ENCODE assay signal across 1 cellular context in genomic region chr17:40618754-40619625, GRCh38.
TF ChIP-seq lines count a peak whose summit lies in the region.

No MANE protein-coding gene starts in this region.

TF ChIP-seq in HepG2, 621 proteins besides CTCF, POLR2A, EP300 and RAD21 (continued from another document and continues in another):
- TF ChIP-seq YEATS4 (CRISPR knock-in tag; IDR thresholded peaks at IDR 0.05; ENCODE audit: borderline replicate concordance): no peak
- no peak for TF ChIP-seq HMG20B (CRISPR knock-in tag; conservative IDR thresholded peaks at IDR 0.05)
- TF ChIP-seq ZBTB7A (CRISPR knock-in tag; IDR thresholded peaks at IDR 0.05): no peak
- TF ChIP-seq FOXO1 (CRISPR knock-in tag; IDR thresholded peaks at IDR 0.05): no peak
- no peak for TF ChIP-seq ZFX (CRISPR knock-in tag; IDR thresholded peaks at IDR 0.05; ENCODE audit: low read depth)
- 0 out of 2 replicates have a peak, but pooled peaks have one; percentile 25 for TF ChIP-seq PATZ1 (CRISPR knock-in tag; IDR thresholded peaks at IDR 0.05)
- TF ChIP-seq NR2F1 (CRISPR knock-in tag; IDR thresholded peaks at IDR 0.05): no peak
- no peak for TF ChIP-seq SMAD3 (CRISPR knock-in tag; IDR thresholded peaks at IDR 0.05)
- TF ChIP-seq ZNF34 (CRISPR knock-in tag; IDR thresholded peaks at IDR 0.05; ENCODE audit: borderline replicate concordance): no peak
- TF ChIP-seq E2F2 (CRISPR knock-in tag; IDR thresholded peaks at IDR 0.05; ENCODE audit: borderline replicate concordance): no peak
- no peak for TF ChIP-seq CCAR2 (optimal IDR thresholded peaks at IDR 0.05; ENCODE audit: low read depth, low read length)
- TF ChIP-seq ZNF484 (CRISPR knock-in tag; IDR thresholded peaks at IDR 0.05; ENCODE audit: borderline replicate concordance, low read depth): no peak
- no peak for TF ChIP-seq ZNF766 (CRISPR knock-in tag; IDR thresholded peaks at IDR 0.05; ENCODE audit: borderline replicate concordance)
- no peak for TF ChIP-seq CHCHD3 (CRISPR knock-in tag; IDR thresholded peaks at IDR 0.05)
- TF ChIP-seq ZMAT3 (CRISPR knock-in tag; conservative IDR thresholded peaks at IDR 0.05): no peak
- no peak for TF ChIP-seq BRD4 (CRISPR knock-in tag; IDR thresholded peaks at IDR 0.05)
- no peak for TF ChIP-seq ZNF782 (CRISPR knock-in tag; IDR thresholded peaks at IDR 0.05; ENCODE audit: borderline replicate concordance)
- no peak for TF ChIP-seq POGZ (CRISPR knock-in tag; IDR thresholded peaks at IDR 0.05)
- TF ChIP-seq SMARCE1 (IDR thresholded peaks at IDR 0.05; ENCODE audit: borderline replicate concordance): no peak
- TF ChIP-seq TARDBP (CRISPR knock-in tag; IDR thresholded peaks at IDR 0.05): peak; percentile 55; the same call in 1 of the 2 replicates
- TF ChIP-seq MAX (IDR thresholded peaks at IDR 0.05): 0 out of 2 replicates have a peak, but pooled peaks have one; percentile 11
- no peak for TF ChIP-seq PREB (CRISPR knock-in tag; IDR thresholded peaks at IDR 0.05)
- TF ChIP-seq ATF6 (CRISPR knock-in tag; conservative IDR thresholded peaks at IDR 0.05): no peak
- no peak for TF ChIP-seq CAMTA2 (CRISPR knock-in tag; IDR thresholded peaks at IDR 0.05; ENCODE audit: borderline replicate concordance)
- TF ChIP-seq DMTF1 (CRISPR knock-in tag; IDR thresholded peaks at IDR 0.05): no peak
- no peak for TF ChIP-seq ZNF432 (CRISPR knock-in tag; IDR thresholded peaks at IDR 0.05; ENCODE audit: borderline replicate concordance)
- TF ChIP-seq ZNF30 (CRISPR knock-in tag; IDR thresholded peaks at IDR 0.05): no peak
- TF ChIP-seq ASH2L (IDR thresholded peaks at IDR 0.05; ENCODE audit: insufficient read length, low read depth, low read length): no peak
- TF ChIP-seq ATM (IDR thresholded peaks at IDR 0.05; ENCODE audit: borderline replicate concordance): no peak
- TF ChIP-seq ZNF850 (CRISPR knock-in tag; conservative IDR thresholded peaks at IDR 0.05): no peak
- TF ChIP-seq FOXK1 (CRISPR knock-in tag; IDR thresholded peaks at IDR 0.05; ENCODE audit: borderline replicate concordance, low read depth): no peak
- no peak for TF ChIP-seq ZNF251 (CRISPR knock-in tag; IDR thresholded peaks at IDR 0.05)
- TF ChIP-seq KAT7 (CRISPR knock-in tag; IDR thresholded peaks at IDR 0.05; ENCODE audit: borderline replicate concordance): no peak
- no peak for TF ChIP-seq MLX (CRISPR knock-in tag; IDR thresholded peaks at IDR 0.05)
- TF ChIP-seq PBX3 (CRISPR knock-in tag; IDR thresholded peaks at IDR 0.05; ENCODE audit: borderline replicate concordance): no peak
- no peak for TF ChIP-seq ZBTB33 (CRISPR knock-in tag; IDR thresholded peaks at IDR 0.05)
- TF ChIP-seq ZBTB49 (CRISPR knock-in tag; IDR thresholded peaks at IDR 0.05; ENCODE audit: borderline replicate concordance): no peak
